ENCODE assay signal across 1 cellular context in the genomic region with DNA sequence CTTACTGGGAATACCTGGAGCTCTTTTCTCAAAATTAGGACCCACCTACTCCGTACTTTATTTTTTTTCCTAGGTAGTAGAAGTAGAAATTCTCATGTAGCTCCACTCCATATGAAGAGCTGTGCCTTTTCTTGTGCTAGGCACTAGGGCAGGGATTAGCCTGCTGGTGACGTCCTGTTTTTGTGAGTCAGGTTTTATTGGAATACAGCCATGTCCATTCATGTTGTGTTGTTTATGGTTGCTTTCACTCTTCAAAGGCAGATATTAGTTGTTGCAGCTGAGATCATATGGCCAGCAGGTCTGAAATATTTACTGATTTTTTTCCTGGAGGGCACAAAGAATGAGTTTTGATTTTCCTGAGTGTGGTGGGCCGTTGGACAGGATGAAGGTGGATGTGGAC.
TF ChIP-seq lines count a peak whose summit lies in the region.

No MANE protein-coding gene starts in this region.

TF ChIP-seq in HepG2, 621 proteins besides CTCF, POLR2A, EP300 and RAD21:
- TF ChIP-seq ZNF816 (CRISPR knock-in tag; IDR thresholded peaks at IDR 0.05; ENCODE audit: borderline replicate concordance) (0 out of 2 replicates have a peak, but pooled peaks have one; percentile 19), SRY (CRISPR knock-in tag; IDR thresholded peaks at IDR 0.05) (no peak)
